10 cellular contexts compared by ENCODE assay signal in the genomic region with DNA sequence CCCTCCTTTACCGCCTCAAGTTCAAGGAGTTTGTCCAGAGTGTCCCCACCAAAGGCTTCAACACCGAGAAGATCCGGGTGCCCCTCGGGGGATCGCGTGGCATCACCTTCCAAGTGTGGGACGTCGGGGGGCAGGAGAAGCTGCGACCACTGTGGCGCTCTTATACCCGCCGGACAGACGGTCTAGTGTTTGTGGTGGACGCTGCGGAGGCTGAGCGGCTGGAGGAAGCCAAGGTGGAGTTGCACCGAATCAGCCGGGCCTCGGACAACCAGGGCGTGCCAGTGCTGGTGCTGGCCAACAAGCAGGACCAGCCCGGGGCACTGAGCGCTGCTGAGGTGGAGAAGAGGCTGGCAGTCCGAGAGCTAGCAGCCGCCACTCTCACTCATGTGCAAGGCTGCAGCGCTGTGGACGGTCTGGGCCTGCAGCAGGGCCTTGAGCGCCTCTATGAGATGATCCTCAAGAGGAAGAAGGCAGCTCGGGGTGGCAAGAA. TPM values are rescaled to one million over a fixed set of nuclear protein-coding genes. Genes with fewer than 3 reads are reported as not detected.
A peak's percentile ranks its signal among the peaks of the same experiment; 100 is the strongest.
DNase-seq lines count a peak whose midpoint lies in the region; ATAC-seq, FAIRE-seq and TF ChIP-seq lines count a peak whose summit lies in the region.
"Had no signal": no experiment of that assay in that cellular context is flagged by ENCODE, and none has a peak within 500 bp of the region (broad histone marks: within the 10 kb centered on the region; RNA-seq: fewer than 3 reads in every experiment).

No MANE protein-coding gene starts in this region.

- H3K4me2 ChIP-seq in astrocyte (ENCODE audit: low read length), result peak overlapping the region; percentile 80

- FAIRE-seq in astrocyte (lab: Jason Lieb, UNC) (no peak), kidney (lab: Jason Lieb, UNC) (no peak)
- FAIRE-seq: A204.1 had no signal

- H3K27me3 Mint-ChIP-seq in astrocyte (ENCODE audit: low read depth, unreplicated experiment), result no peaks in the 10 kb centered on the region
- no peaks in the 10 kb centered on the region for H3K27me3 Mint-ChIP-seq in stimulated activated naive B cell treated with anti-CD40 and anti-IgM and Interleukin-4, amounts not matched to agents 10 μg/mL and 1 μg/mL and 100 μg/mL, for 72 hours

- DNase-seq in DMS53 (lab: John Stamatoyannopoulos, UW), result peak; percentile 30
- DNase-seq in DMS53 treated with DMSO at 0.1 percent for 48 hours (lab: John Stamatoyannopoulos, UW; ENCODE audit: unreplicated experiment), result no peak
- DNase-seq in astrocyte (ENCODE audit: low read depth), result no peak
- DNase-seq in kidney, result peak; percentile 79
- DNase-seq in stimulated activated naive B cell treated with anti-CD40 and anti-IgM and Interleukin-4, amounts not matched to agents 10 μg/mL and 1 μg/mL and 100 μg/mL, for 72 hours, result no peak
- DNase-seq in ureter (ENCODE audit: low spot score), result no peak
- DNase-seq in NCI-H1930 (lab: John Stamatoyannopoulos, UW), result no peak
- DNase-seq: NCI-H774 had no signal

- H3K9me3 Mint-ChIP-seq in astrocyte (ENCODE audit: unreplicated experiment), result no peaks in the 10 kb centered on the region
- no peaks in the 10 kb centered on the region for H3K9me3 Mint-ChIP-seq in stimulated activated naive B cell treated with anti-CD40 and anti-IgM and Interleukin-4, amounts not matched to agents 10 μg/mL and 1 μg/mL and 100 μg/mL, for 72 hours

- H3K79me2 ChIP-seq in astrocyte (ENCODE audit: insufficient read depth, low read length), result peaks cover 35% of the 10 kb centered on the region

- peak overlapping the region; percentile 97 for H3K4me3 Mint-ChIP-seq in astrocyte (ENCODE audit: unreplicated experiment)
- peak overlapping the region; percentile 95 to 97 for H3K4me3 Mint-ChIP-seq in stimulated activated naive B cell treated with anti-CD40 and anti-IgM and Interleukin-4, amounts not matched to agents 10 μg/mL and 1 μg/mL and 100 μg/mL, for 72 hours

- peak overlapping the region; percentile 50 for H3K27ac Mint-ChIP-seq in astrocyte (ENCODE audit: unreplicated experiment)
- peak overlapping the region; percentile 71 for H3K27ac Mint-ChIP-seq in stimulated activated naive B cell treated with anti-CD40 and anti-IgM and Interleukin-4, amounts not matched to agents 10 μg/mL and 1 μg/mL and 100 μg/mL, for 72 hours

- no peaks in the 10 kb centered on the region for H3K9me3 ChIP-seq in astrocyte (ENCODE audit: insufficient read depth, low read depth, low read length)
- H3K9me3 ChIP-seq in kidney (ENCODE audit: control insufficient read depth in 1 of 2, low read length in 2 of 2), result no peaks in the 10 kb centered on the region

- H3K9ac ChIP-seq in astrocyte (ENCODE audit: low read length) (peak overlapping the region; percentile 85), kidney (ENCODE audit: low read length in 2 of 2) (peak overlapping the region; percentile 74 to 85)

- peaks cover 21% of the 10 kb centered on the region for H3K4me1 Mint-ChIP-seq in astrocyte (ENCODE audit: low read depth, unreplicated experiment)
- peaks cover 26 to 34% of the 10 kb centered on the region in 2 donors for H3K4me1 Mint-ChIP-seq in stimulated activated naive B cell treated with anti-CD40 and anti-IgM and Interleukin-4, amounts not matched to agents 10 μg/mL and 1 μg/mL and 100 μg/mL, for 72 hours

- H3K4me1 ChIP-seq in astrocyte (ENCODE audit: insufficient read depth, low read length) (peaks cover 29% of the 10 kb centered on the region), kidney (ENCODE audit: control insufficient read depth in 1 of 2, insufficient read depth in 1 of 2, low read depth in 1 of 2, low read length in 2 of 2) (peaks cover 8 to 16% of the 10 kb centered on the region in 2 donors)

- ATAC-seq in stimulated activated naive B cell treated with anti-CD40 and anti-IgM and Interleukin-4, amounts not matched to agents 10 μg/mL and 1 μg/mL and 100 μg/mL, for 72 hours (replicated peaks), result no peak
- ATAC-seq in GM18498 (IDR thresholded peaks at IDR 0.05; ENCODE audit: unreplicated experiment), result no peak

- TF ChIP-seq CTCF in astrocyte (IDR thresholded peaks at IDR 0.05; ENCODE audit: insufficient read depth, low read depth, low read length) (no peak), kidney (IDR thresholded peaks at IDR 0.05; ENCODE audit: borderline replicate concordance, extremely low read depth, insufficient read depth) (no peak)

- H3K36me3 ChIP-seq in astrocyte (ENCODE audit: insufficient read depth, low read length) (no peaks in the 10 kb centered on the region), kidney (ENCODE audit: control insufficient read depth in 1 of 2, insufficient read depth in 2 of 2, low read length in 2 of 2) (no peaks in the 10 kb centered on the region)

- peaks cover 12% of the 10 kb centered on the region for H3K36me3 Mint-ChIP-seq in astrocyte (ENCODE audit: low read depth, unreplicated experiment)
- no peaks in the 10 kb centered on the region for H3K36me3 Mint-ChIP-seq in stimulated activated naive B cell treated with anti-CD40 and anti-IgM and Interleukin-4, amounts not matched to agents 10 μg/mL and 1 μg/mL and 100 μg/mL, for 72 hours

- no peaks in the 10 kb centered on the region for H3K27me3 ChIP-seq in astrocyte (ENCODE audit: insufficient read depth, low read length)

- no peak overlapping the region for H3K27ac ChIP-seq in astrocyte (ENCODE audit: low read depth, low read length)
- H3K27ac ChIP-seq in kidney (ENCODE audit: low read depth in 2 of 2, low read length in 2 of 2), result peak overlapping the region; percentile 80 to 92

- intact Hi-C loops in kidney (cut with DNase I), result no loop called here

- H3K4me3 ChIP-seq in astrocyte (ENCODE audit: insufficient read depth, low read depth, low read length), result peak overlapping the region; percentile 55
- H3K4me3 ChIP-seq in kidney (ENCODE audit: low read length in 2 of 2), result peak overlapping the region; percentile 78 to 80

- H2AFZ ChIP-seq in astrocyte (ENCODE audit: low read depth, low read length), result no peak overlapping the region

- peaks cover 17% of the 10 kb centered on the region for H4K20me1 ChIP-seq in astrocyte (ENCODE audit: insufficient read depth, low read length)

RNA-seq across cellular contexts. Expression of a gene that starts 1.1 kb away (rescaled TPM):
- total RNA-seq in astrocyte, result 19.7 and 26.3 TPM in 2 replicates
- total RNA-seq in kidney, result 48.8 TPM
- 81.2 TPM for polyA plus RNA-seq in kidney (ENCODE audit: insufficient read depth, low read depth, low replicate concordance)
- 34.3 TPM for total RNA-seq in ureter

Comparison
In these comparisons a context has a peak if more than half of its experiments do, and no peak if none do; other contexts are left out.
1. DNase-seq: peak in DMS53 (single experiment) and kidney (single experiment); none in DMS53 treated with DMSO at 0.1 percent for 48 hours (single experiment), astrocyte (single experiment), stimulated activated naive B cell treated with anti-CD40 and anti-IgM and Interleukin-4, amounts not matched to agents 10 μg/mL and 1 μg/mL and 100 μg/mL, for 72 hours (single experiment), ureter (single experiment) and NCI-H1930 (0 of 2).